In the genomic region with DNA sequence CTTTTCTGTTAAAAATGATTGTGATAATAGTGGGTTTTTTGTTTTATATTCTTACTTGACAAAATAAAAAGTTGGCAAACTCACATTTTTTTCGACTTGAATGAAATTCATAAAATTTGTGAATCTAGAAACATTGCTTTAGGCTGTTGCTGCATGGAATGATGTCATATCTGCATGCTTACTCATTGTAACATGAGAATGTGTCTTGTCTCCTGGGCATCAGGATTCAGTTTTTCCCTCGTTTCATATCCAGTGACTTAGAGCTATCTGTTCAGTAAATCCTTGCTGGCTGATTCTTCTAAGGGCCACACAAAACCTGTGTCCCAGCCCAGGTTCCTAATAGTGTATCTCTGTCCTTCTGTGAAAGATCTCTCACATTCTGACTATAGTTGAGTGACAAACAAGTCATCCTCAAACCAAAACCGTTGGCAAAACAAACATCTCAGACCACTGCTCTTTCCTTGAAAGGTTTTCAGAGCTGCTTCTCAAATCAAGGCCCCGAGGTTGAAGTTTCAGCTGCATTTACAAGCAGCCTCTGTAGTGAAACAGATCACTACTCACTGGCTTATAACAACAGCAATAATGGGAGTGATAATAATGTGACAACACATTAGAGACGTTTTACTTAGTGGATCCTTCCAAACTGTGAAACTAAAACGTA, we compare ENCODE assay signal across 11 cellular contexts.
DNase-seq lines count a peak whose midpoint lies in the region; ATAC-seq and TF ChIP-seq lines count a peak whose summit lies in the region.
"Had no signal": no experiment of that assay in that cellular context is flagged by ENCODE, and none has a peak within 500 bp of the region (broad histone marks: within the 10 kb centered on the region; RNA-seq: fewer than 3 reads in every experiment).

No MANE protein-coding gene starts in this region.

- H3K36me3 ChIP-seq in mucosa of descending colon (ENCODE audit: low read depth) = no peaks in the 10 kb centered on the region

- ATAC-seq in sciatic nerve (peak; percentile 77), GM19463 (IDR thresholded peaks at IDR 0.05; ENCODE audit: unreplicated experiment) (no peak), mucosa of descending colon (no peak), GM18858 (IDR thresholded peaks at IDR 0.05; ENCODE audit: unreplicated experiment) (no peak)
- ATAC-seq: body of pancreas had no signal

- no peaks in the 10 kb centered on the region for H3K4me1 ChIP-seq in mucosa of descending colon (ENCODE audit: low read depth)

- H3K4me3 ChIP-seq in fibroblast of pulmonary artery (replicated peaks; ENCODE audit: low read depth, low read length) = no peak overlapping the region
- H3K4me3 ChIP-seq in mucosa of descending colon = no peak overlapping the region
- H3K4me3 ChIP-seq: body of pancreas had no signal

- peaks cover 2% of the 10 kb centered on the region for H3K9me3 ChIP-seq in mucosa of descending colon
- H3K9me3 ChIP-seq: body of pancreas had no signal

- DNase-seq in ELR (ENCODE audit: low read depth) (peak; percentile 87), RPMI7951 (ENCODE audit: low read depth) (peak; percentile 64), fibroblast of pulmonary artery (ENCODE audit: low read depth) (peak; percentile 56), sciatic nerve (ENCODE audit: low spot score) (no peak), T-helper 1 cell (no peak), mucosa of descending colon (no peak)
- DNase-seq: body of pancreas, DMS 273 treated with DMSO at 0.1 percent for 48 hours, NCI-H510A had no signal

- intact Hi-C loops in sciatic nerve (cut with DNase I) (no loop called here), mucosa of descending colon (cut with DNase I, micrococcal nuclease) (no loop called here)

- TF ChIP-seq CTCF in fibroblast of pulmonary artery (IDR thresholded peaks at IDR 0.05; ENCODE audit: low read length, missing control alignments) (no peak), mucosa of descending colon (IDR thresholded peaks at IDR 0.05) (no peak)

Comparison
In these comparisons a context has a peak if more than half of its experiments do, and no peak if none do; other contexts are left out.
1. DNase-seq: peak in ELR (single experiment), RPMI7951 (single experiment) and fibroblast of pulmonary artery (single experiment); none in sciatic nerve (single experiment), T-helper 1 cell (0 of 5) and mucosa of descending colon (0 of 3).